In genomic region chr22:29798801-29799200, GRCh38 we compare ENCODE assay signal across 10 cellular contexts. TPM values are rescaled to one million over a fixed set of nuclear protein-coding genes. Genes with fewer than 3 reads are reported as not detected.
A peak's percentile ranks its signal among the peaks of the same experiment; 100 is the strongest.
DNase-seq lines count a peak whose midpoint lies in the region; ATAC-seq and TF ChIP-seq lines count a peak whose summit lies in the region.
"Had no signal": no experiment of that assay in that cellular context is flagged by ENCODE, and none has a peak within 500 bp of the region (broad histone marks: within the 10 kb centered on the region; RNA-seq: fewer than 3 reads in every experiment).

No MANE protein-coding gene starts in this region.

- H3K36me3 ChIP-seq in SK-N-SH (replicated peaks in 1 of 2; ENCODE audit: control insufficient read depth in 1 of 2, insufficient read depth in 2 of 2, low read length in 1 of 2), result peaks cover 39 to 46% of the 10 kb centered on the region in 2 experiments
- no peaks in the 10 kb centered on the region for H3K36me3 ChIP-seq in breast epithelium
- peaks cover 77% of the 10 kb centered on the region for H3K36me3 ChIP-seq in lower lobe of right lung
- H3K36me3 ChIP-seq in thyroid gland, result peaks cover 16 to 29% of the 10 kb centered on the region in 2 donors

- H3K27me3 ChIP-seq in SK-N-SH (ENCODE audit: insufficient read depth) (no peaks in the 10 kb centered on the region), breast epithelium (no peaks in the 10 kb centered on the region), lower lobe of right lung (ENCODE audit: low read depth) (no peaks in the 10 kb centered on the region), thyroid gland (no peaks in the 10 kb centered on the region)

- no peak for TF ChIP-seq EP300 in SK-N-SH (IDR thresholded peaks at IDR 0.05; ENCODE audit: borderline replicate concordance in 1 of 2, low read depth in 1 of 2, low read length in 1 of 2)

- H3K9ac ChIP-seq in SK-N-SH, result peak overlapping the region; percentile 61

- H3K27me3 Mint-ChIP-seq in progenitor cell of endocrine pancreas, result no peaks in the 10 kb centered on the region
- H3K27me3 Mint-ChIP-seq: central memory CD8-positive, alpha-beta T cell had no signal

- peaks cover 22% of the 10 kb centered on the region for H3K36me3 Mint-ChIP-seq in progenitor cell of endocrine pancreas (ENCODE audit: insufficient read depth)

- no peak for TF ChIP-seq POLR2A in breast epithelium (IDR thresholded peaks at IDR 0.05)
- TF ChIP-seq POLR2A in thyroid gland (IDR thresholded peaks at IDR 0.05), result no peak

- no peak for TF ChIP-seq RAD21 in SK-N-SH (IDR thresholded peaks at IDR 0.05; ENCODE audit: low read length)

- POLR2A ChIA-PET in SK-N-SH (lab: Yijun Ruan, JAX), result no interaction called here

- no peaks in the 10 kb centered on the region for H3K9me3 ChIP-seq in SK-N-SH
- no peaks in the 10 kb centered on the region for H3K9me3 ChIP-seq in breast epithelium
- no peaks in the 10 kb centered on the region for H3K9me3 ChIP-seq in lower lobe of right lung
- H3K9me3 ChIP-seq in thyroid gland, result no peaks in the 10 kb centered on the region

- H3K9me3 Mint-ChIP-seq in progenitor cell of endocrine pancreas (ENCODE audit: low read depth), result no peaks in the 10 kb centered on the region
- H3K9me3 Mint-ChIP-seq: central memory CD8-positive, alpha-beta T cell had no signal

- DNase-seq in SK-N-SH, result no peak
- DNase-seq in breast epithelium (ENCODE audit: low spot score in 2 of 2), result no peak
- DNase-seq in lower lobe of right lung, result no peak
- DNase-seq in thyroid gland, result no peak
- DNase-seq in activated CD4-positive, CD25-positive, alpha-beta regulatory T cell treated with anti-CD3 and anti-CD28 coated beads, Interleukin-2, amount 50 U/mL, for 72 hours, result no peak
- DNase-seq in midbrain (lab: John Stamatoyannopoulos, UW), result no peak
- DNase-seq in progenitor cell of endocrine pancreas (ENCODE audit: low spot score, unreplicated experiment), result no peak
- DNase-seq: NCI-H2171 treated with DMSO at 0.1 percent for 48 hours had no signal

- no peaks in the 10 kb centered on the region for H3F3A ChIP-seq in SK-N-SH (replicated peaks; ENCODE audit: insufficient read depth)

- intact Hi-C loops in breast epithelium (cut with DNase I; ENCODE audit: low total_unique reads), result no loop called here
- intact Hi-C loops in lower lobe of right lung (cut with DNase I), result no loop called here
- intact Hi-C loops in thyroid gland (cut with DNase I), result no loop called here

- 14% methylated on average over 1 of the region's 2 CpGs for WGBS in SK-N-SH (ENCODE audit: low lambda C conversion rate)
- 75 to 86% methylated on average over 1 to 2 of the region's 2 CpGs for WGBS in thyroid gland, 2 donors

- H3K27ac Mint-ChIP-seq in progenitor cell of endocrine pancreas, result no peak overlapping the region

- no peak overlapping the region for H3K4me3 Mint-ChIP-seq in progenitor cell of endocrine pancreas (ENCODE audit: low read depth)
- H3K4me3 Mint-ChIP-seq: central memory CD8-positive, alpha-beta T cell had no signal

- TF ChIP-seq CTCF in SK-N-SH (IDR thresholded peaks at IDR 0.05) (no peak), breast epithelium (IDR thresholded peaks at IDR 0.05) (no peak), lower lobe of right lung (IDR thresholded peaks at IDR 0.05) (no peak), thyroid gland (IDR thresholded peaks at IDR 0.05) (no peak), progenitor cell of endocrine pancreas (IDR thresholded peaks at IDR 0.05; ENCODE audit: unreplicated experiment) (no peak)

- H3K4me3 ChIP-seq in SK-N-SH (ENCODE audit: low read depth in 2 of 2, low read length in 1 of 2), result peak overlapping the region; percentile 6 to 44; a peak in 2 of 4 replicates
- peak overlapping the region in 1 of 3 donors; percentile 38 for H3K4me3 ChIP-seq in breast epithelium
- H3K4me3 ChIP-seq in lower lobe of right lung, result peak overlapping the region; percentile 12
- H3K4me3 ChIP-seq in thyroid gland (replicated peaks in 1 of 3), result no peak overlapping the region

- no peak for ATAC-seq in SK-N-SH treated with all-trans-retinoic acid at 6 μM for 48 hours
- peak; percentile 9 to 20 for ATAC-seq in lower lobe of right lung

- peaks cover 25% of the 10 kb centered on the region for H3K4me1 Mint-ChIP-seq in progenitor cell of endocrine pancreas (ENCODE audit: low read depth)
- H3K4me1 Mint-ChIP-seq: central memory CD8-positive, alpha-beta T cell had no signal

- peaks cover 17 to 32% of the 10 kb centered on the region in 2 experiments for H3K4me1 ChIP-seq in SK-N-SH (ENCODE audit: control insufficient read depth in 1 of 2, insufficient read depth in 2 of 2, low read depth in 1 of 2, low read length in 1 of 2)
- peaks cover 14% of the 10 kb centered on the region in 2 donors for H3K4me1 ChIP-seq in breast epithelium
- H3K4me1 ChIP-seq in lower lobe of right lung, result peaks cover 51% of the 10 kb centered on the region
- H3K4me1 ChIP-seq in thyroid gland, result peaks cover 17 to 32% of the 10 kb centered on the region in 2 donors

- CTCF ChIA-PET in SK-N-SH (lab: Yijun Ruan, JAX), result interaction anchor here (4.0 kb wide), 1 partner anchor 206 kb away, joined by 14 read pairs; no protein-coding TSS in a partner anchor

- H2AFZ ChIP-seq in SK-N-SH (ENCODE audit: low read depth), result peak overlapping the region; percentile 59; the same call in 1 of the 2 replicates

- H4K20me1 ChIP-seq in SK-N-SH (ENCODE audit: insufficient read depth), result no peaks in the 10 kb centered on the region

- H3K27ac ChIP-seq in SK-N-SH (ENCODE audit: low read depth in 2 of 2, low read length in 1 of 2) (peak overlapping the region; percentile 83 to 89), breast epithelium (peak overlapping the region; percentile 84 to 86), lower lobe of right lung (peak overlapping the region; percentile 81), thyroid gland (peak overlapping the region; percentile 80 to 89 (median 87))

- H3K9me2 ChIP-seq in SK-N-SH, result no peaks in the 10 kb centered on the region

- peaks cover 14% of the 10 kb centered on the region; the same call in 1 of the 2 replicates for H3K79me2 ChIP-seq in SK-N-SH (ENCODE audit: insufficient read depth)

- peak overlapping the region; percentile 72 for H3K4me2 ChIP-seq in SK-N-SH

TF ChIP-seq in SK-N-SH, 30 proteins besides CTCF, POLR2A, EP300 and RAD21 (continues in another document):
- TF ChIP-seq EZH2phosphoT487 (IDR thresholded peaks at IDR 0.05; ENCODE audit: borderline replicate concordance, low read depth), result no peak
- no peak for TF ChIP-seq GABPA (IDR thresholded peaks at IDR 0.05; ENCODE audit: low read depth)
- no peak for TF ChIP-seq IRF3 (IDR thresholded peaks at IDR 0.05; ENCODE audit: low read depth, low read length)
- TF ChIP-seq MEF2A (IDR thresholded peaks at IDR 0.05; ENCODE audit: borderline replicate concordance, low read depth), result no peak

TF ChIP-seq in SK-N-SH treated with all-trans-retinoic acid at 6 μM for 48 hours, 23 proteins besides CTCF, POLR2A, EP300 and RAD21 (continues in another document):
- no peak for TF ChIP-seq ZFP3 (CRISPR knock-in tag; IDR thresholded peaks at IDR 0.05)
- no peak for TF ChIP-seq ESRRG (CRISPR knock-in tag; IDR thresholded peaks at IDR 0.05)
- no peak for TF ChIP-seq TSHZ2 (CRISPR knock-in tag; IDR thresholded peaks at IDR 0.05)
- no peak for TF ChIP-seq ISL1 (CRISPR knock-in tag; IDR thresholded peaks at IDR 0.05)
- TF ChIP-seq ZFP30 (CRISPR knock-in tag; IDR thresholded peaks at IDR 0.05), result no peak
- no peak for TF ChIP-seq BACH2 (CRISPR knock-in tag; IDR thresholded peaks at IDR 0.05; ENCODE audit: borderline replicate concordance)
- TF ChIP-seq ZNF8 (CRISPR knock-in tag; IDR thresholded peaks at IDR 0.05), result no peak
- no peak for TF ChIP-seq TOX (CRISPR knock-in tag; IDR thresholded peaks at IDR 0.05; ENCODE audit: borderline replicate concordance)

RNA-seq across cellular contexts. Expression of gene UQCR10, which starts 31.6 kb away (rescaled TPM):
- polyA plus RNA-seq in SK-N-SH (2012; rRNA removed), result 229 and 248 TPM in 2 replicates
- polyA plus RNA-seq in SK-N-SH (2012; cell fraction: cytosol; rRNA removed), result 183 and 224 TPM in 2 replicates
- polyA plus RNA-seq in SK-N-SH (2012; cell fraction: nucleus; rRNA removed), result 70.0 and 99.9 TPM in 2 replicates
- total RNA-seq in breast epithelium, result 10 to 100 TPM; 61.2 to 74.1 (median 68.3) TPM
- 80.3 TPM for total RNA-seq in lower lobe of right lung
- total RNA-seq in thyroid gland, result 100 to 1,000 TPM in 1 of 4 donors, 10 to 100 TPM in 3; 20.6 to 134 (median 70.8) TPM
- total RNA-seq in progenitor cell of endocrine pancreas, result 109 and 120 TPM in 2 replicates

RNA-seq across cellular contexts. Expression of gene ZMAT5, which starts 32.0 kb away (rescaled TPM):
- polyA plus RNA-seq in SK-N-SH (2012; rRNA removed), result 33.5 and 35.0 TPM in 2 replicates
- 15.9 and 25.0 TPM in 2 replicates for polyA plus RNA-seq in SK-N-SH (2012; cell fraction: cytosol; rRNA removed)
- polyA plus RNA-seq in SK-N-SH (2012; cell fraction: nucleus; rRNA removed), result 16.8 and 18.9 TPM in 2 replicates
- 10 to 100 TPM; 22.5 to 26.2 (median 23.0) TPM for total RNA-seq in breast epithelium
- total RNA-seq in lower lobe of right lung, result 18.3 TPM
- total RNA-seq in thyroid gland, result 10 to 100 TPM; 16.2 to 40.1 (median 24.3) TPM
- 21.1 and 21.2 TPM in 2 replicates for total RNA-seq in progenitor cell of endocrine pancreas

RNA-seq across cellular contexts. Expression of gene ASCC2, which starts 39.3 kb away (rescaled TPM):
- 78.6 and 82.0 TPM in 2 replicates for polyA plus RNA-seq in SK-N-SH (2012; rRNA removed)
- polyA plus RNA-seq in SK-N-SH (2012; cell fraction: cytosol; rRNA removed), result 42.9 and 56.0 TPM in 2 replicates
- 129 and 131 TPM in 2 replicates for polyA plus RNA-seq in SK-N-SH (2012; cell fraction: nucleus; rRNA removed)
- 10 to 100 TPM; 37.0 to 60.3 (median 45.8) TPM for total RNA-seq in breast epithelium
- total RNA-seq in lower lobe of right lung, result 65.4 TPM
- 10 to 100 TPM; 47.6 to 66.8 (median 51.3) TPM for total RNA-seq in thyroid gland
- total RNA-seq in progenitor cell of endocrine pancreas, result 56.1 and 60.6 TPM in 2 replicates

Comparison
In these comparisons a context has a peak if more than half of its experiments do, and no peak if none do; other contexts are left out.
1. H3K4me3 ChIP-seq: peak in SK-N-SH (2 of 2) and lower lobe of right lung (single experiment); none in thyroid gland (0 of 3).
2. Peak in every context shown above with its lines, with median percentiles within 50 percentile points of each other: H3K27ac ChIP-seq.